2 cellular contexts compared by ENCODE assay signal in genomic region chr17:34230342-34230741, GRCh38.
A peak's percentile ranks its signal among the peaks of the same experiment; 100 is the strongest.
TF ChIP-seq lines count a peak whose summit lies in the region.

No MANE protein-coding gene starts in this region.

TF ChIP-seq in GM12878, 131 proteins besides CTCF, POLR2A, EP300 and RAD21:
- no peak for TF ChIP-seq ASH2L (IDR thresholded peaks at IDR 0.05; ENCODE audit: borderline replicate concordance, low read depth)
- TF ChIP-seq ZBTB4 (CRISPR knock-in tag; IDR thresholded peaks at IDR 0.05): no peak
- TF ChIP-seq RBBP5 (conservative IDR thresholded peaks at IDR 0.05): no peak
- no peak for TF ChIP-seq HDGF (IDR thresholded peaks at IDR 0.05)
- no peak for TF ChIP-seq CBX3 (IDR thresholded peaks at IDR 0.05; ENCODE audit: borderline replicate concordance, low read depth)
- TF ChIP-seq ZNF274 (IDR thresholded peaks at IDR 0.05; ENCODE audit: insufficient read depth, insufficient read length): no peak
- no peak for TF ChIP-seq ATF3 (IDR thresholded peaks at IDR 0.05; ENCODE audit: borderline replicate concordance, extremely low read depth, low read depth, low read length)
TF ChIP-seq in GM12878: peak in this region for 0.

TF ChIP-seq in K562, 482 proteins besides CTCF, POLR2A, EP300 and RAD21:
- TF ChIP-seq RBM25 (IDR thresholded peaks at IDR 0.05; ENCODE audit: low read depth, low read length, severe bottlenecking) (peak; percentile 77), DLX4 (CRISPR knock-in tag; IDR thresholded peaks at IDR 0.05) (no peak)
